In genomic region chr10:89426230-89426868, GRCh38 we compare ENCODE assay signal across 1 cellular context.
TF ChIP-seq lines count a peak whose summit lies in the region.

No MANE protein-coding gene starts in this region.

TF ChIP-seq in HCT116, 20 proteins besides CTCF, POLR2A, EP300 and RAD21 (continued from another document):
- no peak for TF ChIP-seq POLR2AphosphoS5 (IDR thresholded peaks at IDR 0.05; ENCODE audit: low read depth, low read length)
- no peak for TF ChIP-seq ZNF274 (IDR thresholded peaks at IDR 0.05; ENCODE audit: low read depth, low read length)
- TF ChIP-seq, protein P1, sequence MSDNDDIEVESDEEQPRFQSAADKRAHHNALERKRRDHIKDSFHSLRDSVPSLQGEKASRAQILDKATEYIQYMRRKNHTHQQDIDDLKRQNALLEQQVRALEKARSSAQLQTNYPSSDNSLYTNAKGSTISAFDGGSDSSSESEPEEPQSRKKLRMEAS (IDR thresholded peaks at IDR 0.05): no peak
- TF ChIP-seq SP1 (IDR thresholded peaks at IDR 0.05; ENCODE audit: low read depth): no peak
- TF ChIP-seq CEBPB (IDR thresholded peaks at IDR 0.05; ENCODE audit: low read depth): no peak
